In the genomic region with DNA sequence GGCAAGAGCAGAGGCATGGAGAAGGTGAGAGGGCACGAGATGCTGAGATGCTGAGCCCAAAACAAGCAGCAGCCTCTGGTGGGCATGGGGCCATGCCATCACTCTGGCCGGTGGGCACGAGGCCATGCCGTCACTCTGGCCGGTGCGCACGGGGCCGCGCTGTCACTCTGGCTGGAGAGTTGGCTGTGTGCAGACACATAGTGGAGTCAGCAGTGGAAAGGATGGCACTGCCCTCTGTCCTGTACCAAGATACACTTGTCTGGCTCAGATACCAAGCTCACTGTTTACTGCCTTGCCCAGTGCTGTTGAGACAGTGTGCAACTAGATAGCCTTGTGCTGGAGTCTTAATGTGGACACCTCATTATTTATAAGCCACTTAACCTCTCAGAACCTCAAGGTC, we compare ENCODE assay signal across 19 cellular contexts. TPM values are rescaled to one million over a fixed set of nuclear protein-coding genes. Genes with fewer than 3 reads are reported as not detected.
A peak's percentile ranks its signal among the peaks of the same experiment; 100 is the strongest.
DNase-seq lines count a peak whose midpoint lies in the region; ATAC-seq and TF ChIP-seq lines count a peak whose summit lies in the region.
"Had no signal": no experiment of that assay in that cellular context is flagged by ENCODE, and none has a peak within 500 bp of the region (broad histone marks: within the 10 kb centered on the region; RNA-seq: fewer than 3 reads in every experiment).

No MANE protein-coding gene starts in this region.

- no peaks in the 10 kb centered on the region for H4K20me1 ChIP-seq in BLaER1

- H3K4me3 ChIP-seq in BLaER1 (no peak overlapping the region), esophagus squamous epithelium (no peak overlapping the region), prostate gland (no peak overlapping the region), lower leg skin (ENCODE audit: low read depth, poor library complexity, severe bottlenecking) (no peak overlapping the region)

- peak overlapping the region; percentile 80 for H3K4me2 ChIP-seq in BLaER1
- H3K4me2 ChIP-seq: KMS-11 had no signal

- TF ChIP-seq POLR2A in esophagus squamous epithelium (IDR thresholded peaks at IDR 0.05) (no peak), prostate gland (IDR thresholded peaks at IDR 0.05) (no peak), lower leg skin (IDR thresholded peaks at IDR 0.05) (no peak)

- intact Hi-C loops in esophagus squamous epithelium (cut with DNase I) (no loop called here), prostate gland (cut with DNase I) (no loop called here), lower leg skin (cut with DNase I; ENCODE audit: low total_unique reads) (no loop called here)

- no peaks in the 10 kb centered on the region for H3K27me3 ChIP-seq in BLaER1
- H3K27me3 ChIP-seq in esophagus squamous epithelium, result no peaks in the 10 kb centered on the region
- no peaks in the 10 kb centered on the region for H3K27me3 ChIP-seq in prostate gland (replicated peaks; ENCODE audit: insufficient read depth)

- POLR2A ChIA-PET in RWPE1 (lab: Yijun Ruan, JAX; ENCODE audit: low non-redundant PET), result no interaction called here

- TF ChIP-seq CTCF in RWPE1 (conservative IDR thresholded peaks at IDR 0.05; ENCODE audit: low read depth) (no peak), esophagus squamous epithelium (IDR thresholded peaks at IDR 0.05) (no peak), prostate gland (IDR thresholded peaks at IDR 0.05) (no peak), lower leg skin (IDR thresholded peaks at IDR 0.05) (no peak)

- peak overlapping the region; percentile 79; the same call in 1 of the 2 replicates for H3K9ac ChIP-seq in BLaER1
- H3K9ac ChIP-seq: KMS-11 had no signal

- H3K4me1 Mint-ChIP-seq in activated T-cell treated with anti-CD3 and anti-CD28 coated beads, Interleukin-2, amount 50 U/mL, for 4 hours (ENCODE audit: low read depth), result peaks cover 9% of the 10 kb centered on the region

- no peak overlapping the region for H3K4me3 Mint-ChIP-seq in activated T-cell treated with anti-CD3 and anti-CD28 coated beads, Interleukin-2, amount 50 U/mL, for 4 hours
- H3K4me3 Mint-ChIP-seq: HFFc6 had no signal

- ATAC-seq in GM19455 (IDR thresholded peaks at IDR 0.05; ENCODE audit: unreplicated experiment) (no peak), HG02610 (IDR thresholded peaks at IDR 0.05; ENCODE audit: unreplicated experiment) (no peak)
- no peak for ATAC-seq in activated T-cell treated with anti-CD3 and anti-CD28 coated beads, Interleukin-2, amount 50 U/mL, for 4 hours
- ATAC-seq: HepG2 had no signal

- no peaks in the 10 kb centered on the region for H3K27me3 Mint-ChIP-seq in activated T-cell treated with anti-CD3 and anti-CD28 coated beads, Interleukin-2, amount 50 U/mL, for 4 hours (ENCODE audit: low read depth)

- no peaks in the 10 kb centered on the region for H3K9me3 Mint-ChIP-seq in activated T-cell treated with anti-CD3 and anti-CD28 coated beads, Interleukin-2, amount 50 U/mL, for 4 hours
- H3K9me3 Mint-ChIP-seq: HFFc6 had no signal

- H3K36me3 Mint-ChIP-seq in activated T-cell treated with anti-CD3 and anti-CD28 coated beads, Interleukin-2, amount 50 U/mL, for 4 hours (ENCODE audit: insufficient read depth), result peaks cover 32% of the 10 kb centered on the region

- DNase-seq in RWPE1 (ENCODE audit: low spot score) (no peak), esophagus squamous epithelium (lab: John Stamatoyannopoulos, UW) (no peak), prostate gland (ENCODE audit: low spot score) (no peak), lower leg skin (ENCODE audit: low spot score in 2 of 2) (no peak)
- DNase-seq in activated T-cell treated with anti-CD3 and anti-CD28 coated beads, Interleukin-2, amount 50 U/mL, for 4 hours, result no peak
- DNase-seq: C1 segment of cervical spinal cord, DMS 273 treated with DMSO at 0.1 percent for 48 hours, HFFc6, NCI-H1092 treated with DMSO at 0.1 percent for 48 hours, NCI-H1694, NCI-H2107, NCI-H226, NCI-H524 treated with DMSO at 0.1 percent for 48 hours, Right ventricle myocardium superior had no signal

- no peaks in the 10 kb centered on the region for H3K9me3 ChIP-seq in BLaER1
- no peaks in the 10 kb centered on the region for H3K9me3 ChIP-seq in esophagus squamous epithelium
- no peaks in the 10 kb centered on the region for H3K9me3 ChIP-seq in prostate gland

- CTCF ChIA-PET in RWPE1 (lab: Yijun Ruan, JAX), result interaction anchor here (0.6 kb wide), 1 partner anchor 112 kb away, joined by 3 read pairs; no protein-coding TSS in a partner anchor

- peaks cover 76% of the 10 kb centered on the region for H3K36me3 ChIP-seq in BLaER1
- H3K36me3 ChIP-seq in esophagus squamous epithelium, result peaks cover 5 to 92% (median 8%) of the 10 kb centered on the region in 3 donors
- H3K36me3 ChIP-seq in prostate gland, result no peaks in the 10 kb centered on the region

- H3K4me1 ChIP-seq in BLaER1 (peaks cover 50% of the 10 kb centered on the region), esophagus squamous epithelium (peaks cover 0 to 47% (median 9%) of the 10 kb centered on the region in 3 donors), prostate gland (replicated peaks) (peaks cover 7% of the 10 kb centered on the region)

- H3K27ac ChIP-seq in BLaER1 (peak overlapping the region; percentile 96), RWPE1 (peak overlapping the region; percentile 82), esophagus squamous epithelium (peak overlapping the region in 3 of 4 donors; percentile 83 to 89 (median 88)), prostate gland (peak overlapping the region; percentile 64)
- H3K27ac ChIP-seq: KMS-11 had no signal

- 87 to 91% methylated on average over 9 of the region's 9 CpGs for WGBS in esophagus squamous epithelium, 2 donors
- WGBS in prostate gland, result 93% methylated on average over 9 of the region's 9 CpGs
- 96 to 98% methylated on average over 9 of the region's 9 CpGs for WGBS in lower leg skin, 2 donors

RNA-seq across cellular contexts. Expression of gene CYB5D2, which starts 45.1 kb away (rescaled TPM):
- total RNA-seq in esophagus squamous epithelium, result 10 to 100 TPM; 15.4 to 21.0 (median 18.3) TPM
- 10 to 100 TPM; 42.8 to 62.9 TPM for total RNA-seq in prostate gland
- 1 to 10 TPM; 5.2 to 6.0 (median 5.2) TPM for total RNA-seq in activated T-cell treated with anti-CD3 and anti-CD28 coated beads, Interleukin-2, amount 50 U/mL, for 4 hours
- total RNA-seq in lower leg skin, result 10 to 100 TPM; 23.9 to 41.9 (median 33.0) TPM

RNA-seq across cellular contexts. Expression of gene ZZEF1, which starts 45.2 kb away (rescaled TPM):
- total RNA-seq in esophagus squamous epithelium, result 10 to 100 TPM; 24.8 to 72.9 (median 36.4) TPM
- total RNA-seq in prostate gland, result 10 to 100 TPM; 34.0 to 73.8 TPM
- 10 to 100 TPM; 32.5 to 35.5 (median 34.6) TPM for total RNA-seq in activated T-cell treated with anti-CD3 and anti-CD28 coated beads, Interleukin-2, amount 50 U/mL, for 4 hours
- total RNA-seq in lower leg skin, result 10 to 100 TPM; 39.1 to 67.4 (median 53.9) TPM
